In genomic region chr22:39300198-39300830, GRCh38 we compare ENCODE assay signal across 10 cellular contexts. TPM values are rescaled to one million over a fixed set of nuclear protein-coding genes. Genes with fewer than 3 reads are reported as not detected.
DNase-seq lines count a peak whose midpoint lies in the region; TF ChIP-seq lines count a peak whose summit lies in the region.
"Had no signal": no experiment of that assay in that cellular context is flagged by ENCODE, and none has a peak within 500 bp of the region (broad histone marks: within the 10 kb centered on the region; RNA-seq: fewer than 3 reads in every experiment).

No MANE protein-coding gene starts in this region.

- H2AFZ ChIP-seq in hepatocyte, result no peak overlapping the region

- no peaks in the 10 kb centered on the region for H3K9me2 ChIP-seq in hepatocyte (replicated peaks; ENCODE audit: insufficient read depth)

- no peaks in the 10 kb centered on the region for H3K27me3 ChIP-seq in hepatocyte
- peaks cover 0 to 5% (median 0%) of the 10 kb centered on the region in 3 donors for H3K27me3 ChIP-seq in sigmoid colon

- no peak for TF ChIP-seq EP300 in sigmoid colon (IDR thresholded peaks at IDR 0.05)

- H3K4me3 ChIP-seq in hepatocyte, result no peak overlapping the region
- H3K4me3 ChIP-seq in sigmoid colon, result peak overlapping the region in 2 of 4 donors; percentile 3 to 10

- H3K27ac ChIP-seq in hepatocyte (no peak overlapping the region), sigmoid colon (peak overlapping the region; percentile 40 to 65 (median 56))

- no peak for TF ChIP-seq POLR2A in sigmoid colon (IDR thresholded peaks at IDR 0.05)

- peaks cover 22% of the 10 kb centered on the region for H3K4me1 ChIP-seq in hepatocyte (ENCODE audit: insufficient read depth)
- H3K4me1 ChIP-seq in sigmoid colon, result peaks cover 0 to 28% (median 14%) of the 10 kb centered on the region in 4 donors

- H3K9me3 ChIP-seq in hepatocyte (ENCODE audit: low read depth), result no peaks in the 10 kb centered on the region
- H3K9me3 ChIP-seq in sigmoid colon, result no peaks in the 10 kb centered on the region

- no peaks in the 10 kb centered on the region for H3K36me3 ChIP-seq in hepatocyte (replicated peaks; ENCODE audit: insufficient read depth, low read depth)
- no peaks in the 10 kb centered on the region for H3K36me3 ChIP-seq in sigmoid colon

- no peak overlapping the region for H3K4me2 ChIP-seq in hepatocyte

- 31% methylated on average over 19 of the region's 19 CpGs for WGBS in hepatocyte (ENCODE audit: low lambda C conversion rate, missing lambda C conversion rate)
- 5 to 18% methylated on average over 19 of the region's 19 CpGs for WGBS in sigmoid colon, 2 donors

- intact Hi-C loops in sigmoid colon (cut with DNase I), result no loop called here

- no peaks in the 10 kb centered on the region for H4K20me1 ChIP-seq in hepatocyte (ENCODE audit: insufficient read depth, poor library complexity, severe bottlenecking)

- TF ChIP-seq CTCF in GM12873 (IDR thresholded peaks at IDR 0.05; ENCODE audit: insufficient read depth, low read depth, low read length, missing control alignments) (peak; percentile 12), hepatocyte (IDR thresholded peaks at IDR 0.05; ENCODE audit: poor library complexity) (peak; percentile 4), sigmoid colon (IDR thresholded peaks at IDR 0.05) (no peak)

- DNase-seq in SKM-1 treated with dmso at 0.1 percent for 144 hours (lab: John Stamatoyannopoulos, UW; ENCODE audit: unreplicated experiment) (peak; percentile 77), hepatocyte (ENCODE audit: low spot score) (no peak), sigmoid colon (no peak), cortex of kidney (lab: John Stamatoyannopoulos, UW) (no peak), HUDEP-2 (lab: John Stamatoyannopoulos, UW; ENCODE audit: unreplicated experiment in 76 of 76) (no peak), NCI-H2029 (lab: John Stamatoyannopoulos, UW) (no peak), dermis blood vessel endothelial cell (no peak)
- DNase-seq: NCI-H2081 treated with DMSO at 0.1 percent for 48 hours; stimulated activated CD4-positive, alpha-beta T cell treated with anti-CD3 and anti-CD28 coated beads, Interleukin-2, amount 100 ng/mL, for 48 hours had no signal

- H3K79me2 ChIP-seq in hepatocyte, result no peaks in the 10 kb centered on the region

RNA-seq across cellular contexts. Expression of gene RPL3, which starts 19.1 kb away (rescaled TPM):
- total RNA-seq in hepatocyte (2,461 and 2,819 TPM in 2 replicates), sigmoid colon (1,000 to 10,000 TPM; 1,532 to 2,212 (median 2,076) TPM), dermis blood vessel endothelial cell (2,901 and 3,143 TPM in 2 replicates)
- polyA plus RNA-seq in hepatocyte (1,044 and 1,068 TPM in 2 replicates), sigmoid colon (1,000 to 10,000 TPM; 2,602 to 4,917 (median 3,303) TPM)

RNA-seq across cellular contexts. Expression of gene SYNGR1, which starts 49.5 kb away (rescaled TPM):
- total RNA-seq in hepatocyte (15.8 and 23.1 TPM in 2 replicates), sigmoid colon (10 to 100 TPM; 14.5 to 29.4 (median 20.2) TPM), dermis blood vessel endothelial cell (0.98 and 1.0 TPM in 2 replicates)
- polyA plus RNA-seq in hepatocyte (58.8 and 92.7 TPM in 2 replicates), sigmoid colon (1 to 10 TPM in 2 of 3 donors, under 1 TPM in 1; 0.69 to 8.4 (median 7.5) TPM)

RNA-seq across cellular contexts. Expression of gene PDGFB, which starts 55.5 kb away (rescaled TPM):
- total RNA-seq in hepatocyte (3.9 and 4.3 TPM in 2 replicates), sigmoid colon (1 to 10 TPM; 3.1 to 9.6 (median 7.4) TPM), dermis blood vessel endothelial cell (75.7 and 80.1 TPM in 2 replicates)
- polyA plus RNA-seq in hepatocyte (2.5 and 4.1 TPM in 2 replicates), sigmoid colon (1 to 10 TPM; 1.4 to 5.5 (median 2.4) TPM)

Comparison
In these comparisons a context has a peak if more than half of its experiments do, and no peak if none do; other contexts are left out.
1. CTCF ChIP-seq: peak in GM12873 (single experiment) and hepatocyte (single experiment); none in sigmoid colon (0 of 4).